11 cellular contexts compared by ENCODE assay signal in genomic region chr2:83756219-83756618, GRCh38.
"Had no signal": no experiment of that assay in that cellular context is flagged by ENCODE, and none has a peak within 500 bp of the region (broad histone marks: within the 10 kb centered on the region; RNA-seq: fewer than 3 reads in every experiment).

No MANE protein-coding gene starts in this region.

- H3K4me2 ChIP-seq: GM23338 had no signal

- H2AFZ ChIP-seq: GM23248, GM23338 had no signal

- ATAC-seq: GM23338, HCT116 had no signal

- DNase-seq: GM23248, GOT3, H7, H9, HCEC 1CT, HFFc6 had no signal

- H3K36me3 ChIP-seq: HAP-1 had no signal

- H3K4me1 Mint-ChIP-seq: GM23338, H9 had no signal

- H3K4me3 ChIP-seq: GM23248, GM23338, HAP-1 had no signal

- H3K27ac Mint-ChIP-seq: GM23338, H9, HFFc6 had no signal

- H3K9ac ChIP-seq: GM23248 had no signal

- H3K4me3 Mint-ChIP-seq: GM23338, H9, HFFc6 had no signal

- H3K9me3 ChIP-seq: HAP-1 had no signal

- H3K4me1 ChIP-seq: HAP-1 had no signal

- H3K27ac ChIP-seq: GM23248 had no signal

- FAIRE-seq: H1, H54 had no signal
